ENCODE assay signal across 8 cellular contexts in genomic region chr7:26291699-26292538, GRCh38. TPM values are rescaled to one million over a fixed set of nuclear protein-coding genes. Genes with fewer than 3 reads are reported as not detected.
A peak's percentile ranks its signal among the peaks of the same experiment; 100 is the strongest.
DNase-seq lines count a peak whose midpoint lies in the region; ATAC-seq lines count a peak whose summit lies in the region.

TSS of gene SNX10 (plus strand) at chr7:26291862. CDS start at chr7:26346443, 54,581 bp downstream.

- peak within 1 kb of the TSS; percentile 89 to 94 for H3K27ac Mint-ChIP-seq in natural killer cell treated with Interleukin-12 subunit alpha and Interleukin-12 subunit beta and Interleukin-15 and Interleukin-18, amount 100 ng/mL, for 72 hours

- no peaks in the 10 kb centered on the region for H3K36me3 Mint-ChIP-seq in natural killer cell treated with Interleukin-12 subunit alpha and Interleukin-12 subunit beta and Interleukin-15 and Interleukin-18, amount 100 ng/mL, for 72 hours

- no peaks in the 10 kb centered on the region for H3K9me3 Mint-ChIP-seq in natural killer cell treated with Interleukin-12 subunit alpha and Interleukin-12 subunit beta and Interleukin-15 and Interleukin-18, amount 100 ng/mL, for 72 hours

- peak; percentile 58 for DNase-seq in Ammon's horn (ENCODE audit: low spot score)
- DNase-seq in GM19238 (ENCODE audit: insufficient read length, low spot score): peak; percentile 53
- DNase-seq in NCI-H82 (lab: John Stamatoyannopoulos, UW): peak; percentile 79
- DNase-seq in activated CD8-positive, alpha-beta memory T cell treated with anti-CD3 and anti-CD28 coated beads, Interleukin-2, amount 50 U/mL, for 4 hours: peak; percentile 68
- peak; percentile 79 for DNase-seq in natural killer cell treated with Interleukin-12 subunit alpha and Interleukin-12 subunit beta and Interleukin-15 and Interleukin-18, amount 100 ng/mL, for 72 hours (ENCODE audit: low spot score)
- peak; percentile 76 for DNase-seq in stimulated activated naive CD8-positive, alpha-beta T cell treated with anti-CD3 and anti-CD28 coated beads, Interleukin-15, Interleukin-2, amounts not matched to agents 100 U/mL and 50 U/mL, for 24 hours

- H3K4me1 Mint-ChIP-seq in natural killer cell treated with Interleukin-12 subunit alpha and Interleukin-12 subunit beta and Interleukin-15 and Interleukin-18, amount 100 ng/mL, for 72 hours (ENCODE audit: low read depth in 2 of 2): peaks cover 33 to 39% of the 10 kb centered on the region in 2 donors

- H3K4me3 Mint-ChIP-seq in natural killer cell treated with Interleukin-12 subunit alpha and Interleukin-12 subunit beta and Interleukin-15 and Interleukin-18, amount 100 ng/mL, for 72 hours: peak within 1 kb of the TSS; percentile 99

- peak; percentile 74 for ATAC-seq in HG03442 (IDR thresholded peaks at IDR 0.05; ENCODE audit: unreplicated experiment)
- ATAC-seq in esophagus mucosa: peak; percentile 75
- ATAC-seq in natural killer cell treated with Interleukin-12 subunit alpha and Interleukin-12 subunit beta and Interleukin-15 and Interleukin-18, amount 100 ng/mL, for 72 hours: peak; percentile 83 to 86
- ATAC-seq in stimulated activated naive CD8-positive, alpha-beta T cell treated with anti-CD3 and anti-CD28 coated beads, Interleukin-15, Interleukin-2, amounts not matched to agents 100 U/mL and 50 U/mL, for 24 hours: peak; percentile 66

- H3K27me3 Mint-ChIP-seq in natural killer cell treated with Interleukin-12 subunit alpha and Interleukin-12 subunit beta and Interleukin-15 and Interleukin-18, amount 100 ng/mL, for 72 hours: no peaks in the 10 kb centered on the region

RNA-seq across cellular contexts. Expression of gene SNX10, which starts in this region (rescaled TPM):
- total RNA-seq in esophagus mucosa: 2.1 TPM
- 10 to 100 TPM; 47.2 to 81.7 TPM for total RNA-seq in natural killer cell treated with Interleukin-12 subunit alpha and Interleukin-12 subunit beta and Interleukin-15 and Interleukin-18, amount 100 ng/mL, for 72 hours

Comparison
In these comparisons a context has a peak if more than half of its experiments do, and no peak if none do; other contexts are left out.
1. Peak in every context shown above with its lines: DNase-seq and ATAC-seq.
2. RNA of gene SNX10 (total RNA-seq): 47.2 to 81.7 TPM in natural killer cell treated with Interleukin-12 subunit alpha and Interleukin-12 subunit beta and Interleukin-15 and Interleukin-18, amount 100 ng/mL, for 72 hours; 2.1 TPM in esophagus mucosa (single experiment); every median in the first group is over 10 times any median in the second.